2 cellular contexts compared by ENCODE assay signal in the genomic region with DNA sequence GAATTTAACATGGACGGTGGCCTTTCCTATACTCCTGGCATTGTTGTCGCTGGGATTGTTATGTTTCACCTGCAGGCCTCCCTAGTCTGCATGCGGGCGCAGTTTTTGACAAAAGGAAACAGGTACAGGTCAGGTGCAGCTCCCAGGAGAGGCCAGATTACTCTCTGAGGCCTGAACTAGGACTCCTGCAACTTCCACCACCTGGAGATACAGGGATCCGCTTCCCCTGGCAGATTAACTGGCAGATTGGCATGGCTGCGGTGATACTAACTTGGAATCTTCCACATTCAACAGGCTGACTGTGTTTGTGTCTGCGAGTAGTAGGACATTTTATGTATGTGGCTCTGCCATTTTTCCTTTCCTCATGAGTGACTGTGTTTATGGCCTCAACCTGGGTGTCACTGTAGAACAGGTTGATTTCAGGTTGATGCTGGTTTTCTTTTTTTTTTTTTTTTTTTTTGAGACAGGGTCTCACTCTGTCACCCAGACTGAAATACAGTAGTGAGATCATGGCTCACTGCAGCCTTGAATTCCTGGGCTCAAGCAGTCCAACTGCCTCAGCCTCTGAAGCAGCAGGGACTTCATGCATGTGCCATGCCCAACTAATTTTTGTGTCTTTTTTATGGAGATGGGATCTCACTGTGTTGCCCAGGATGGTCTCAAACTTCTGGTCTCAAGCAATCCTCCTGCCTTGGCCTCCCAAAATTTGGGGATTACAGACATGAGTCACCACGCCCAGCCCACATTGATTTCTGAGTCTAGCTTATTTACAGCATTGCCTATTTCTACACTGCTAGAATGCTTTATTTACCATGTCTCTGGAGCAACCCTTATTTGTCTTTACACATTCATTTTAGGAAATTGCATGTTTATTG.
TF ChIP-seq lines count a peak whose summit lies in the region.

No MANE protein-coding gene starts in this region.

TF ChIP-seq in HepG2, 621 proteins besides CTCF, POLR2A, EP300 and RAD21 (continues in another document):
- TF ChIP-seq ZKSCAN1 (IDR thresholded peaks at IDR 0.05; ENCODE audit: low read length) (peak; percentile 52; the same call in 1 of the 2 replicates), ZNF383 (CRISPR knock-in tag; IDR thresholded peaks at IDR 0.05; ENCODE audit: borderline replicate concordance) (no peak), ZNF772 (CRISPR knock-in tag; IDR thresholded peaks at IDR 0.05) (no peak), ZNF460 (CRISPR knock-in tag; IDR thresholded peaks at IDR 0.05; ENCODE audit: borderline replicate concordance) (no peak), ZNF569 (CRISPR knock-in tag; IDR thresholded peaks at IDR 0.05; ENCODE audit: borderline replicate concordance) (no peak), IKZF4 (CRISPR knock-in tag; IDR thresholded peaks at IDR 0.05; ENCODE audit: borderline replicate concordance, low read depth, not compliant biosample characterization) (no peak), ZNF12 (CRISPR knock-in tag; IDR thresholded peaks at IDR 0.05) (no peak), SNAI1 (CRISPR knock-in tag; IDR thresholded peaks at IDR 0.05; ENCODE audit: borderline replicate concordance) (no peak), ZNF282 (IDR thresholded peaks at IDR 0.05; ENCODE audit: partially characterized antibody) (no peak), HNRNPK (IDR thresholded peaks at IDR 0.05; ENCODE audit: low read depth, low read length, poor library complexity, severe bottlenecking) (no peak)
- TF ChIP-seq, protein P1, sequence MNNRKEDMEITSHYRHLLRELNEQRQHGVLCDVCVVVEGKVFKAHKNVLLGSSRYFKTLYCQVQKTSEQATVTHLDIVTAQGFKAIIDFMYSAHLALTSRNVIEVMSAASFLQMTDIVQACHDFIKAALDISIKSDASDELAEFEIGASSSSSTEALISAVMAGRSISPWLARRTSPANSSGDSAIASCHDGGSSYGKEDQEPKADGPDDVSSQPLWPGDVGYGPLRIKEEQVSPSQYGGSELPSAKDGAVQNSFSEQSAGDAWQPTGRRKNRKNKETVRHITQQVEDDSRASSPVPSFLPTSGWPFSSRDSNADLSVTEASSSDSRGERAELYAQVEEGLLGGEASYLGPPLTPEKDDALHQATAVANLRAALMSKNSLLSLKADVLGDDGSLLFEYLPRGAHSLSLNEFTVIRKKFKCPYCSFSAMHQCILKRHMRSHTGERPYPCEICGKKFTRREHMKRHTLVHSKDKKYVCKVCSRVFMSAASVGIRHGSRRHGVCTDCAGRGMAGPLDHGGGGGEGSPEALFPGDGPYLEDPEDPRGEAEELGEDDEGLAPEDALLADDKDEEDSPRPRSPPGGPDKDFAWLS (CRISPR knock-in tag; IDR thresholded peaks at IDR 0.05; ENCODE audit: borderline replicate concordance) = no peak
- TF ChIP-seq, protein P2, sequence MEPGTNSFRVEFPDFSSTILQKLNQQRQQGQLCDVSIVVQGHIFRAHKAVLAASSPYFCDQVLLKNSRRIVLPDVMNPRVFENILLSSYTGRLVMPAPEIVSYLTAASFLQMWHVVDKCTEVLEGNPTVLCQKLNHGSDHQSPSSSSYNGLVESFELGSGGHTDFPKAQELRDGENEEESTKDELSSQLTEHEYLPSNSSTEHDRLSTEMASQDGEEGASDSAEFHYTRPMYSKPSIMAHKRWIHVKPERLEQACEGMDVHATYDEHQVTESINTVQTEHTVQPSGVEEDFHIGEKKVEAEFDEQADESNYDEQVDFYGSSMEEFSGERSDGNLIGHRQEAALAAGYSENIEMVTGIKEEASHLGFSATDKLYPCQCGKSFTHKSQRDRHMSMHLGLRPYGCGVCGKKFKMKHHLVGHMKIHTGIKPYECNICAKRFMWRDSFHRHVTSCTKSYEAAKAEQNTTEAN (CRISPR knock-in tag; conservative IDR thresholded peaks at IDR 0.05) = no peak
- TF ChIP-seq, protein P3, sequence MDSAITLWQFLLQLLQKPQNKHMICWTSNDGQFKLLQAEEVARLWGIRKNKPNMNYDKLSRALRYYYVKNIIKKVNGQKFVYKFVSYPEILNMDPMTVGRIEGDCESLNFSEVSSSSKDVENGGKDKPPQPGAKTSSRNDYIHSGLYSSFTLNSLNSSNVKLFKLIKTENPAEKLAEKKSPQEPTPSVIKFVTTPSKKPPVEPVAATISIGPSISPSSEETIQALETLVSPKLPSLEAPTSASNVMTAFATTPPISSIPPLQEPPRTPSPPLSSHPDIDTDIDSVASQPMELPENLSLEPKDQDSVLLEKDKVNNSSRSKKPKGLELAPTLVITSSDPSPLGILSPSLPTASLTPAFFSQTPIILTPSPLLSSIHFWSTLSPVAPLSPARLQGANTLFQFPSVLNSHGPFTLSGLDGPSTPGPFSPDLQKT (CRISPR knock-in tag; IDR thresholded peaks at IDR 0.05; ENCODE audit: borderline replicate concordance) = no peak
- TF ChIP-seq, protein P4, sequence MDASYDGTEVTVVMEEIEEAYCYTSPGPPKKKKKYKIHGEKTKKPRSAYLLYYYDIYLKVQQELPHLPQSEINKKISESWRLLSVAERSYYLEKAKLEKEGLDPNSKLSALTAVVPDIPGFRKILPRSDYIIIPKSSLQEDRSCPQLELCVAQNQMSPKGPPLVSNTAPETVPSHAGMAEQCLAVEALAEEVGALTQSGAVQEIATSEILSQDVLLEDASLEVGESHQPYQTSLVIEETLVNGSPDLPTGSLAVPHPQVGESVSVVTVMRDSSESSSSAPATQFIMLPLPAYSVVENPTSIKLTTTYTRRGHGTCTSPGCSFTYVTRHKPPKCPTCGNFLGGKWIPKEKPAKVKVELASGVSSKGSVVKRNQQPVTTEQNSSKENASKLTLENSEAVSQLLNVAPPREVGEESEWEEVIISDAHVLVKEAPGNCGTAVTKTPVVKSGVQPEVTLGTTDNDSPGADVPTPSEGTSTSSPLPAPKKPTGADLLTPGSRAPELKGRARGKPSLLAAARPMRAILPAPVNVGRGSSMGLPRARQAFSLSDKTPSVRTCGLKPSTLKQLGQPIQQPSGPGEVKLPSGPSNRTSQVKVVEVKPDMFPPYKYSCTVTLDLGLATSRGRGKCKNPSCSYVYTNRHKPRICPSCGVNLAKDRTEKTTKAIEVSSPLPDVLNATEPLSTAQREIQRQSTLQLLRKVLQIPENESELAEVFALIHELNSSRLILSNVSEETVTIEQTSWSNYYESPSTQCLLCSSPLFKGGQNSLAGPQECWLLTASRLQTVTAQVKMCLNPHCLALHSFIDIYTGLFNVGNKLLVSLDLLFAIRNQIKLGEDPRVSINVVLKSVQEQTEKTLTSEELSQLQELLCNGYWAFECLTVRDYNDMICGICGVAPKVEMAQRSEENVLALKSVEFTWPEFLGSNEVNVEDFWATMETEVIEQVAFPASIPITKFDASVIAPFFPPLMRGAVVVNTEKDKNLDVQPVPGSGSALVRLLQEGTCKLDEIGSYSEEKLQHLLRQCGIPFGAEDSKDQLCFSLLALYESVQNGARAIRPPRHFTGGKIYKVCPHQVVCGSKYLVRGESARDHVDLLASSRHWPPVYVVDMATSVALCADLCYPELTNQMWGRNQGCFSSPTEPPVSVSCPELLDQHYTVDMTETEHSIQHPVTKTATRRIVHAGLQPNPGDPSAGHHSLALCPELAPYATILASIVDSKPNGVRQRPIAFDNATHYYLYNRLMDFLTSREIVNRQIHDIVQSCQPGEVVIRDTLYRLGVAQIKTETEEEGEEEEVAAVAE (CRISPR knock-in tag; IDR thresholded peaks at IDR 0.05; ENCODE audit: borderline replicate concordance) = no peak
- TF ChIP-seq, protein P5, sequence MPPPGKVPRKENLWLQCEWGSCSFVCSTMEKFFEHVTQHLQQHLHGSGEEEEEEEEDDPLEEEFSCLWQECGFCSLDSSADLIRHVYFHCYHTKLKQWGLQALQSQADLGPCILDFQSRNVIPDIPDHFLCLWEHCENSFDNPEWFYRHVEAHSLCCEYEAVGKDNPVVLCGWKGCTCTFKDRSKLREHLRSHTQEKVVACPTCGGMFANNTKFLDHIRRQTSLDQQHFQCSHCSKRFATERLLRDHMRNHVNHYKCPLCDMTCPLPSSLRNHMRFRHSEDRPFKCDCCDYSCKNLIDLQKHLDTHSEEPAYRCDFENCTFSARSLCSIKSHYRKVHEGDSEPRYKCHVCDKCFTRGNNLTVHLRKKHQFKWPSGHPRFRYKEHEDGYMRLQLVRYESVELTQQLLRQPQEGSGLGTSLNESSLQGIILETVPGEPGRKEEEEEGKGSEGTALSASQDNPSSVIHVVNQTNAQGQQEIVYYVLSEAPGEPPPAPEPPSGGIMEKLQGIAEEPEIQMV (CRISPR knock-in tag; IDR thresholded peaks at IDR 0.05; ENCODE audit: low read depth) = no peak

TF ChIP-seq in H1, 55 proteins besides CTCF, POLR2A, EP300 and RAD21:
- TF ChIP-seq TAF1 (IDR thresholded peaks at IDR 0.05; ENCODE audit: low read depth, low read length) = no peak
- TF ChIP-seq SAP30 (IDR thresholded peaks at IDR 0.05; ENCODE audit: insufficient read depth, insufficient replicate concordance, low read length) = no peak
- TF ChIP-seq, protein P6, sequence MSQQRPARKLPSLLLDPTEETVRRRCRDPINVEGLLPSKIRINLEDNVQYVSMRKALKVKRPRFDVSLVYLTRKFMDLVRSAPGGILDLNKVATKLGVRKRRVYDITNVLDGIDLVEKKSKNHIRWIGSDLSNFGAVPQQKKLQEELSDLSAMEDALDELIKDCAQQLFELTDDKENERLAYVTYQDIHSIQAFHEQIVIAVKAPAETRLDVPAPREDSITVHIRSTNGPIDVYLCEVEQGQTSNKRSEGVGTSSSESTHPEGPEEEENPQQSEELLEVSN (IDR thresholded peaks at IDR 0.05) = no peak
- TF ChIP-seq RNF2 (IDR thresholded peaks at IDR 0.05; ENCODE audit: borderline replicate concordance, low read depth, low read length, missing control alignments, poor library complexity, severe bottlenecking) = no peak
- TF ChIP-seq BACH1 (IDR thresholded peaks at IDR 0.05; ENCODE audit: low read length) = no peak
- TF ChIP-seq TBP (IDR thresholded peaks at IDR 0.05; ENCODE audit: low read depth, low read length) = no peak
- TF ChIP-seq, protein P7, sequence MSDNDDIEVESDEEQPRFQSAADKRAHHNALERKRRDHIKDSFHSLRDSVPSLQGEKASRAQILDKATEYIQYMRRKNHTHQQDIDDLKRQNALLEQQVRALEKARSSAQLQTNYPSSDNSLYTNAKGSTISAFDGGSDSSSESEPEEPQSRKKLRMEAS (IDR thresholded peaks at IDR 0.05) = no peak
- no peak for TF ChIP-seq RXRA (IDR thresholded peaks at IDR 0.05; ENCODE audit: insufficient read depth, low read depth, low read length)
- TF ChIP-seq CTBP2 (IDR thresholded peaks at IDR 0.05; ENCODE audit: borderline replicate concordance, insufficient read depth, insufficient read length, low read length) = no peak
- TF ChIP-seq TAF7 (optimal IDR thresholded peaks at IDR 0.05; ENCODE audit: borderline replicate concordance, low read depth, low read length) = no peak
- no peak for TF ChIP-seq MAFK (IDR thresholded peaks at IDR 0.05; ENCODE audit: low read depth, low read length)
- TF ChIP-seq, protein P8, sequence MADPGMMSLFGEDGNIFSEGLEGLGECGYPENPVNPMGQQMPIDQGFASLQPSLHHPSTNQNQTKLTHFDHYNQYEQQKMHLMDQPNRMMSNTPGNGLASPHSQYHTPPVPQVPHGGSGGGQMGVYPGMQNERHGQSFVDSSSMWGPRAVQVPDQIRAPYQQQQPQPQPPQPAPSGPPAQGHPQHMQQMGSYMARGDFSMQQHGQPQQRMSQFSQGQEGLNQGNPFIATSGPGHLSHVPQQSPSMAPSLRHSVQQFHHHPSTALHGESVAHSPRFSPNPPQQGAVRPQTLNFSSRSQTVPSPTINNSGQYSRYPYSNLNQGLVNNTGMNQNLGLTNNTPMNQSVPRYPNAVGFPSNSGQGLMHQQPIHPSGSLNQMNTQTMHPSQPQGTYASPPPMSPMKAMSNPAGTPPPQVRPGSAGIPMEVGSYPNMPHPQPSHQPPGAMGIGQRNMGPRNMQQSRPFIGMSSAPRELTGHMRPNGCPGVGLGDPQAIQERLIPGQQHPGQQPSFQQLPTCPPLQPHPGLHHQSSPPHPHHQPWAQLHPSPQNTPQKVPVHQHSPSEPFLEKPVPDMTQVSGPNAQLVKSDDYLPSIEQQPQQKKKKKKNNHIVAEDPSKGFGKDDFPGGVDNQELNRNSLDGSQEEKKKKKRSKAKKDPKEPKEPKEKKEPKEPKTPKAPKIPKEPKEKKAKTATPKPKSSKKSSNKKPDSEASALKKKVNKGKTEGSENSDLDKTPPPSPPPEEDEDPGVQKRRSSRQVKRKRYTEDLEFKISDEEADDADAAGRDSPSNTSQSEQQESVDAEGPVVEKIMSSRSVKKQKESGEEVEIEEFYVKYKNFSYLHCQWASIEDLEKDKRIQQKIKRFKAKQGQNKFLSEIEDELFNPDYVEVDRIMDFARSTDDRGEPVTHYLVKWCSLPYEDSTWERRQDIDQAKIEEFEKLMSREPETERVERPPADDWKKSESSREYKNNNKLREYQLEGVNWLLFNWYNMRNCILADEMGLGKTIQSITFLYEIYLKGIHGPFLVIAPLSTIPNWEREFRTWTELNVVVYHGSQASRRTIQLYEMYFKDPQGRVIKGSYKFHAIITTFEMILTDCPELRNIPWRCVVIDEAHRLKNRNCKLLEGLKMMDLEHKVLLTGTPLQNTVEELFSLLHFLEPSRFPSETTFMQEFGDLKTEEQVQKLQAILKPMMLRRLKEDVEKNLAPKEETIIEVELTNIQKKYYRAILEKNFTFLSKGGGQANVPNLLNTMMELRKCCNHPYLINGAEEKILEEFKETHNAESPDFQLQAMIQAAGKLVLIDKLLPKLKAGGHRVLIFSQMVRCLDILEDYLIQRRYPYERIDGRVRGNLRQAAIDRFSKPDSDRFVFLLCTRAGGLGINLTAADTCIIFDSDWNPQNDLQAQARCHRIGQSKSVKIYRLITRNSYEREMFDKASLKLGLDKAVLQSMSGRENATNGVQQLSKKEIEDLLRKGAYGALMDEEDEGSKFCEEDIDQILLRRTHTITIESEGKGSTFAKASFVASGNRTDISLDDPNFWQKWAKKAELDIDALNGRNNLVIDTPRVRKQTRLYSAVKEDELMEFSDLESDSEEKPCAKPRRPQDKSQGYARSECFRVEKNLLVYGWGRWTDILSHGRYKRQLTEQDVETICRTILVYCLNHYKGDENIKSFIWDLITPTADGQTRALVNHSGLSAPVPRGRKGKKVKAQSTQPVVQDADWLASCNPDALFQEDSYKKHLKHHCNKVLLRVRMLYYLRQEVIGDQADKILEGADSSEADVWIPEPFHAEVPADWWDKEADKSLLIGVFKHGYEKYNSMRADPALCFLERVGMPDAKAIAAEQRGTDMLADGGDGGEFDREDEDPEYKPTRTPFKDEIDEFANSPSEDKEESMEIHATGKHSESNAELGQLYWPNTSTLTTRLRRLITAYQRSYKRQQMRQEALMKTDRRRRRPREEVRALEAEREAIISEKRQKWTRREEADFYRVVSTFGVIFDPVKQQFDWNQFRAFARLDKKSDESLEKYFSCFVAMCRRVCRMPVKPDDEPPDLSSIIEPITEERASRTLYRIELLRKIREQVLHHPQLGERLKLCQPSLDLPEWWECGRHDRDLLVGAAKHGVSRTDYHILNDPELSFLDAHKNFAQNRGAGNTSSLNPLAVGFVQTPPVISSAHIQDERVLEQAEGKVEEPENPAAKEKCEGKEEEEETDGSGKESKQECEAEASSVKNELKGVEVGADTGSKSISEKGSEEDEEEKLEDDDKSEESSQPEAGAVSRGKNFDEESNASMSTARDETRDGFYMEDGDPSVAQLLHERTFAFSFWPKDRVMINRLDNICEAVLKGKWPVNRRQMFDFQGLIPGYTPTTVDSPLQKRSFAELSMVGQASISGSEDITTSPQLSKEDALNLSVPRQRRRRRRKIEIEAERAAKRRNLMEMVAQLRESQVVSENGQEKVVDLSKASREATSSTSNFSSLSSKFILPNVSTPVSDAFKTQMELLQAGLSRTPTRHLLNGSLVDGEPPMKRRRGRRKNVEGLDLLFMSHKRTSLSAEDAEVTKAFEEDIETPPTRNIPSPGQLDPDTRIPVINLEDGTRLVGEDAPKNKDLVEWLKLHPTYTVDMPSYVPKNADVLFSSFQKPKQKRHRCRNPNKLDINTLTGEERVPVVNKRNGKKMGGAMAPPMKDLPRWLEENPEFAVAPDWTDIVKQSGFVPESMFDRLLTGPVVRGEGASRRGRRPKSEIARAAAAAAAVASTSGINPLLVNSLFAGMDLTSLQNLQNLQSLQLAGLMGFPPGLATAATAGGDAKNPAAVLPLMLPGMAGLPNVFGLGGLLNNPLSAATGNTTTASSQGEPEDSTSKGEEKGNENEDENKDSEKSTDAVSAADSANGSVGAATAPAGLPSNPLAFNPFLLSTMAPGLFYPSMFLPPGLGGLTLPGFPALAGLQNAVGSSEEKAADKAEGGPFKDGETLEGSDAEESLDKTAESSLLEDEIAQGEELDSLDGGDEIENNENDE (IDR thresholded peaks at IDR 0.05; ENCODE audit: insufficient replicate concordance, low read length) = no peak
TF ChIP-seq in H1: peak in this region for 0.
